ENCODE assay signal across 30 cellular contexts in the genomic region with DNA sequence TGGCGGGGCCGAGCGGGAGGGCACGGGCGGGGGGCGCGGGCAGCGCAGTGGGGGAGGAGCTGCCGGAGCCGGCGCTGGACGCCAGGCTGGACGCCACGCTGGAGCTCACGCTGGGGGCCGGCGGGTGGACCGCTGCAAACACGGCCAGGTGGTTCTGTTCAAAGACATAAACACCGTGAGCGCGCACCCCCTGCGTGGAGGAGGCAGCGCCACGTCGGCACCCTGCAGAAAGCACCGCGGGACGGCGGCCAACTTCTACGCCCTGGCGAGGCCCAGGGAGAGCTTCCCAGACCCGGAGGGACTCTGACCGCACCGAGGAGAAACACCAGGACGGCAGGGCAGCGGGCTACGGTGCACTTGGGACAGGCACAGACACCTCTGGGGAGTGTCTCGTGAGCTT. TPM values are rescaled to one million over a fixed set of nuclear protein-coding genes. Genes with fewer than 3 reads are reported as not detected.
"Had no signal": no experiment of that assay in that cellular context is flagged by ENCODE, and none has a peak within 500 bp of the region (broad histone marks: within the 10 kb centered on the region; RNA-seq: fewer than 3 reads in every experiment).

No MANE protein-coding gene starts in this region.

- H3K4me3 ChIP-seq: esophagus squamous epithelium, gastrocnemius medialis, heart right ventricle, left lung, lower lobe of right lung, mucosa of descending colon had no signal

- H3K9me3 ChIP-seq: esophagus squamous epithelium, gastrocnemius medialis, heart right ventricle, left lung, lower lobe of right lung, mucosa of descending colon had no signal

- ATAC-seq: effector memory CD8-positive, alpha-beta T cell; esophagus mucosa; gastrocnemius medialis; left cardiac atrium; left lung; left ventricle myocardium superior; lower lobe of right lung; mucosa of descending colon; naive thymus-derived CD8-positive, alpha-beta T cell had no signal

- DNase-seq: cortex of kidney; effector CD8-positive, alpha-beta T cell; effector memory CD8-positive, alpha-beta T cell; endodermal cell; erythroblast; esophagus squamous epithelium; foreskin fibroblast; foreskin melanocyte; gastrocnemius medialis; glutamatergic neuron; head of caudate nucleus; heart right ventricle; hippocampal formation; left cardiac atrium; left ventricle myocardium superior; lower lobe of right lung; mesenchymal stem cell; mucosa of descending colon; naive B cell; naive thymus-derived CD8-positive, alpha-beta T cell had no signal

- H3K4me1 ChIP-seq: gastrocnemius medialis, left lung, lower lobe of right lung had no signal

- H3K27me3 ChIP-seq: esophagus squamous epithelium, gastrocnemius medialis, heart right ventricle, left lung had no signal

- H3K27ac ChIP-seq: epithelial cell of prostate, esophagus squamous epithelium, gastrocnemius medialis, heart right ventricle, left lung, lower lobe of right lung had no signal

RNA-seq across cellular contexts. Expression of a gene that starts 45.6 kb away (rescaled TPM):
- total RNA-seq: dermis microvascular lymphatic vessel endothelial cell, esophagus mucosa, esophagus squamous epithelium, gastrocnemius medialis, glomerular endothelial cell, kidney epithelial cell, left cardiac atrium, lower leg skin, lower lobe of right lung, lung microvascular endothelial cell, mesothelial cell of epicardium, myocyte had no signal
